ENCODE assay signal across 8 cellular contexts in genomic region chrX:153667931-153668396, GRCh38. TPM values are rescaled to one million over a fixed set of nuclear protein-coding genes. Genes with fewer than 3 reads are reported as not detected.
DNase-seq lines count a peak whose midpoint lies in the region; ATAC-seq, FAIRE-seq and TF ChIP-seq lines count a peak whose summit lies in the region.

No MANE protein-coding gene starts in this region.

- H2BK20ac ChIP-seq in IMR-90 (ENCODE audit: low read depth, low read length) = no peak overlapping the region

- peaks cover 20% of the 10 kb centered on the region for H3K27me3 ChIP-seq in IMR-90 (ENCODE audit: control insufficient read depth, insufficient read depth, low read length)

- no peaks in the 10 kb centered on the region for H3K36me3 Mint-ChIP-seq in activated T-helper 1 cell treated with anti-CD3 and anti-CD28 coated beads, Interleukin-12 subunit alpha, Interleukin-12 subunit beta, Interleukin-2, Interleukin-4 antibody, amounts not matched to agents 30 ng/mL and 10 ng/mL and 1 ng/mL, durations not matched to agents 14 hours and 24 hours and 36 hours (ENCODE audit: low read depth)
- peaks cover 4% of the 10 kb centered on the region for H3K36me3 Mint-ChIP-seq in neural crest cell (ENCODE audit: low read depth)

- no peak overlapping the region for H4K8ac ChIP-seq in IMR-90 (ENCODE audit: low read depth in 2 of 2, low read length in 2 of 2)

- CTCF ChIA-PET in IMR-90 (lab: Yijun Ruan, JAX) = interaction anchor here (0.6 to 2.5 kb wide), 6 partner anchors 10 to 128 kb away, joined by 3 to 16 read pairs (median 5); no protein-coding TSS in a partner anchor

- no TSS peak for BruUV-seq in IMR-90 (replicated peaks; lab: Mats Ljungman, UMichigan)

- peaks cover 2% of the 10 kb centered on the region for H3K9me3 ChIP-seq in IMR-90 (ENCODE audit: control insufficient read depth, insufficient read depth, low read length)

- H4K20me1 ChIP-seq in IMR-90 (ENCODE audit: insufficient read depth, low read length) = no peaks in the 10 kb centered on the region; the same call in 1 of the 2 replicates

- no peak overlapping the region for H3K27ac Mint-ChIP-seq in activated T-helper 1 cell treated with anti-CD3 and anti-CD28 coated beads, Interleukin-12 subunit alpha, Interleukin-12 subunit beta, Interleukin-2, Interleukin-4 antibody, amounts not matched to agents 30 ng/mL and 10 ng/mL and 1 ng/mL, durations not matched to agents 14 hours and 24 hours and 36 hours
- no peak overlapping the region for H3K27ac Mint-ChIP-seq in neural crest cell (ENCODE audit: unreplicated experiment)
- H3K27ac Mint-ChIP-seq in stimulated activated naive CD8-positive, alpha-beta T cell treated with anti-CD3 and anti-CD28 coated beads, Interleukin-15, amount 100 ng/mL, for 72 hours = peak overlapping the region in 1 of 2 donors; percentile 37

- H3K27me3 Mint-ChIP-seq in activated T-helper 1 cell treated with anti-CD3 and anti-CD28 coated beads, Interleukin-12 subunit alpha, Interleukin-12 subunit beta, Interleukin-2, Interleukin-4 antibody, amounts not matched to agents 30 ng/mL and 10 ng/mL and 1 ng/mL, durations not matched to agents 14 hours and 24 hours and 36 hours (ENCODE audit: insufficient read depth) = peaks cover 8% of the 10 kb centered on the region
- peaks cover 49% of the 10 kb centered on the region for H3K27me3 Mint-ChIP-seq in neural crest cell (ENCODE audit: low read depth)
- H3K27me3 Mint-ChIP-seq in stimulated activated naive CD8-positive, alpha-beta T cell treated with anti-CD3 and anti-CD28 coated beads, Interleukin-15, amount 100 ng/mL, for 72 hours = peaks cover 38% of the 10 kb centered on the region

- FAIRE-seq in RCC 7860 (lab: Jason Lieb, UNC) = no peak

- no peak overlapping the region for H3K23ac ChIP-seq in IMR-90 (ENCODE audit: low read depth, low read length)

- H3K4me1 Mint-ChIP-seq in activated T-helper 1 cell treated with anti-CD3 and anti-CD28 coated beads, Interleukin-12 subunit alpha, Interleukin-12 subunit beta, Interleukin-2, Interleukin-4 antibody, amounts not matched to agents 30 ng/mL and 10 ng/mL and 1 ng/mL, durations not matched to agents 14 hours and 24 hours and 36 hours (ENCODE audit: low read depth) = peaks cover 7% of the 10 kb centered on the region
- H3K4me1 Mint-ChIP-seq in neural crest cell = peaks cover 7% of the 10 kb centered on the region
- H3K4me1 Mint-ChIP-seq in stimulated activated naive CD8-positive, alpha-beta T cell treated with anti-CD3 and anti-CD28 coated beads, Interleukin-15, amount 100 ng/mL, for 72 hours = peaks cover 12% of the 10 kb centered on the region

- no peaks in the 10 kb centered on the region for H3K79me1 ChIP-seq in IMR-90 (ENCODE audit: low read depth in 1 of 2, low read length in 2 of 2)

- TF ChIP-seq RAD21 in IMR-90 (IDR thresholded peaks at IDR 0.05; ENCODE audit: low read length) = peak; percentile 77

- H3K4me3 Mint-ChIP-seq in activated T-helper 1 cell treated with anti-CD3 and anti-CD28 coated beads, Interleukin-12 subunit alpha, Interleukin-12 subunit beta, Interleukin-2, Interleukin-4 antibody, amounts not matched to agents 30 ng/mL and 10 ng/mL and 1 ng/mL, durations not matched to agents 14 hours and 24 hours and 36 hours = peak overlapping the region; percentile 79
- H3K4me3 Mint-ChIP-seq in neural crest cell = peak overlapping the region; percentile 71
- peak overlapping the region; percentile 73 to 87 for H3K4me3 Mint-ChIP-seq in stimulated activated naive CD8-positive, alpha-beta T cell treated with anti-CD3 and anti-CD28 coated beads, Interleukin-15, amount 100 ng/mL, for 72 hours

- intact Hi-C loops in IMR-90 (cut with micrococcal nuclease) = loop anchor here (1.0 to 5.0 kb wide), 6 partner anchors 59 to 726 kb away; no protein-coding TSS in a partner anchor
- intact Hi-C loops in activated T-helper 1 cell treated with anti-CD3 and anti-CD28 coated beads, Interleukin-12 subunit alpha, Interleukin-12 subunit beta, Interleukin-2, Interleukin-4 antibody, amounts not matched to agents 30 ng/mL and 10 ng/mL and 1 ng/mL, durations not matched to agents 14 hours and 24 hours and 36 hours (cut with micrococcal nuclease) = loop anchor here (1.0 to 2.0 kb wide), 6 partner anchors 57 to 727 kb away; no protein-coding TSS in a partner anchor

- H2AFZ ChIP-seq in IMR-90 (replicated peaks; ENCODE audit: low read length, poor library complexity) = peak overlapping the region; percentile 84

- no peaks in the 10 kb centered on the region for H3K4me1 ChIP-seq in IMR-90 (ENCODE audit: control insufficient read depth, insufficient read depth, low read length)

- in situ Hi-C loops in IMR-90 (cut with MboI; ENCODE audit: low sequenced_read_pairs) = loop anchor here (5.0 to 25.0 kb wide), 2 partner anchors 111 to 706 kb away; no protein-coding TSS in a partner anchor

- WGBS in IMR-90 (ENCODE audit: extremely low coverage in 2 of 2, insufficient read length in 1 of 2), 2 experiments = 4% methylated on average over 3 of the region's 14 CpGs; no CpG with 5 or more reads in 1 of the 2 experiments

- H2AK5ac ChIP-seq in IMR-90 (ENCODE audit: low read depth, low read length) = no peak overlapping the region

- no peak overlapping the region for H4K5ac ChIP-seq in IMR-90 (ENCODE audit: low read depth, low read length)

- no peaks in the 10 kb centered on the region for H3K9me3 Mint-ChIP-seq in activated T-helper 1 cell treated with anti-CD3 and anti-CD28 coated beads, Interleukin-12 subunit alpha, Interleukin-12 subunit beta, Interleukin-2, Interleukin-4 antibody, amounts not matched to agents 30 ng/mL and 10 ng/mL and 1 ng/mL, durations not matched to agents 14 hours and 24 hours and 36 hours
- peaks cover 5% of the 10 kb centered on the region for H3K9me3 Mint-ChIP-seq in neural crest cell
- no peaks in the 10 kb centered on the region for H3K9me3 Mint-ChIP-seq in stimulated activated naive CD8-positive, alpha-beta T cell treated with anti-CD3 and anti-CD28 coated beads, Interleukin-15, amount 100 ng/mL, for 72 hours

- no peak overlapping the region for H4K91ac ChIP-seq in IMR-90 (ENCODE audit: insufficient read depth, low read depth, low read length)

- no peak for TF ChIP-seq POLR2A in IMR-90 (IDR thresholded peaks at IDR 0.05; ENCODE audit: low read depth, low read length)

- H3K14ac ChIP-seq in IMR-90 (replicated peaks; ENCODE audit: low read depth, low read length) = no peak overlapping the region

- H3K27ac ChIP-seq in IMR-90 (ENCODE audit: insufficient read depth, low read length) = no peak overlapping the region

- peak; percentile 73 for TF ChIP-seq CTCF in GM12874 (IDR thresholded peaks at IDR 0.05; ENCODE audit: insufficient read depth, low read depth, low read length)
- TF ChIP-seq CTCF in IMR-90 (conservative IDR thresholded peaks at IDR 0.05; ENCODE audit: low read depth, low read length) = peak; percentile 73
- peak; percentile 61 for TF ChIP-seq CTCF in fibroblast of pulmonary artery (IDR thresholded peaks at IDR 0.05; ENCODE audit: low read length, missing control alignments)
- TF ChIP-seq CTCF in neural crest cell (conservative IDR thresholded peaks at IDR 0.05) = peak; percentile 75

- ATAC-seq in IMR-90 (ENCODE audit: low read depth) (peak; percentile 93), GM21526 (IDR thresholded peaks at IDR 0.05; ENCODE audit: low FRiP score, unreplicated experiment) (no peak)
- ATAC-seq in stimulated activated naive CD8-positive, alpha-beta T cell treated with anti-CD3 and anti-CD28 coated beads, Interleukin-15, amount 100 ng/mL, for 72 hours = peak; percentile 82

- no peaks in the 10 kb centered on the region; the same call in 1 of the 2 replicates for H3K9me1 ChIP-seq in IMR-90 (ENCODE audit: insufficient read depth, low read length)

- H3K4me2 ChIP-seq in IMR-90 (ENCODE audit: low read depth, low read length) = peak overlapping the region; percentile 23; the same call in 1 of the 2 replicates

- no peak overlapping the region for H2AK9ac ChIP-seq in IMR-90 (replicated peaks; ENCODE audit: low read depth, low read length, poor library complexity)

- POLR2A ChIA-PET in IMR-90 (lab: Charles Lee; ENCODE audit: unreplicated experiment) = no interaction called here

- H3K56ac ChIP-seq in IMR-90 (ENCODE audit: extremely low read depth, insufficient read depth, low read length) = no peak overlapping the region

- dilution Hi-C loops in IMR-90 (cut with HindIII; ENCODE audit: low sequenced_read_pairs, unreplicated experiment) = no loop called here

- H2BK5ac ChIP-seq in IMR-90 (ENCODE audit: low read depth, low read length, poor library complexity, severe bottlenecking) = no peak overlapping the region

- no peak overlapping the region for H3K4me3 ChIP-seq in IMR-90 (ENCODE audit: insufficient read depth, low read depth, low read length)
- no peak overlapping the region for H3K4me3 ChIP-seq in fibroblast of pulmonary artery (replicated peaks; ENCODE audit: low read depth, low read length)

- no peak overlapping the region for H2BK120ac ChIP-seq in IMR-90 (ENCODE audit: low read depth, low read length)

- DNase-seq in IMR-90 = peak; percentile 64
- DNase-seq in RCC 7860 (ENCODE audit: low spot score) = peak; percentile 51
- DNase-seq in activated T-helper 1 cell treated with anti-CD3 and anti-CD28 coated beads, Interleukin-12 subunit alpha, Interleukin-12 subunit beta, Interleukin-2, Interleukin-4 antibody, amounts not matched to agents 30 ng/mL and 10 ng/mL and 1 ng/mL, durations not matched to agents 14 hours and 24 hours and 36 hours (ENCODE audit: low spot score) = peak; percentile 57
- DNase-seq in fibroblast of pulmonary artery (ENCODE audit: low read depth) = peak; percentile 82
- peak; percentile 78 for DNase-seq in neural crest cell (ENCODE audit: low read depth, low spot score)
- DNase-seq in stimulated activated naive CD8-positive, alpha-beta T cell treated with anti-CD3 and anti-CD28 coated beads, Interleukin-15, amount 100 ng/mL, for 72 hours = peak; percentile 76

- no peaks in the 10 kb centered on the region for H3K36me3 ChIP-seq in IMR-90 (ENCODE audit: control insufficient read depth, insufficient read depth, low read length)

- H3K18ac ChIP-seq in IMR-90 (ENCODE audit: low read depth, low read length) = no peak overlapping the region

- H3K9ac ChIP-seq in IMR-90 (ENCODE audit: low read depth, low read length) = no peak overlapping the region

- H3K4ac ChIP-seq in IMR-90 (ENCODE audit: low read depth, low read length) = no peak overlapping the region

- no peak overlapping the region for H2BK15ac ChIP-seq in IMR-90 (ENCODE audit: low read depth, low read length)

RNA-seq across cellular contexts. Expression of gene PNCK, which starts 5.6 kb away (rescaled TPM):
- total RNA-seq in IMR-90 (2012; rRNA removed) = 0.18 TPM in 1 of 2 replicates, not detected in the other
- 0.13 and 0.22 TPM in 2 replicates for polyA plus RNA-seq in IMR-90 (2012; rRNA removed)
- polyA plus RNA-seq in IMR-90 (2012; cell fraction: cytosol; rRNA removed) = 0.22 TPM in 2 replicates
- 2.2 and 2.5 TPM in 2 replicates for polyA plus RNA-seq in IMR-90 (2012; cell fraction: nucleus; rRNA removed; ENCODE audit: low replicate concordance)
- total RNA-seq in activated T-helper 1 cell treated with anti-CD3 and anti-CD28 coated beads, Interleukin-12 subunit alpha, Interleukin-12 subunit beta, Interleukin-2, Interleukin-4 antibody, amounts not matched to agents 30 ng/mL and 10 ng/mL and 1 ng/mL, durations not matched to agents 14 hours and 24 hours and 36 hours = 0.15 TPM in 1 of 2 replicates, not detected in the other
- total RNA-seq in neural crest cell = 9.4 and 10.2 TPM in 2 replicates

RNA-seq across cellular contexts. Expression of gene SLC6A8, which starts 19.8 kb away (rescaled TPM):
- 6.7 and 7.2 TPM in 2 replicates for total RNA-seq in IMR-90 (2012; rRNA removed)
- polyA plus RNA-seq in IMR-90 (2012; rRNA removed) = 21.1 and 25.5 TPM in 2 replicates
- polyA plus RNA-seq in IMR-90 (2012; cell fraction: cytosol; rRNA removed) = 15.6 and 31.1 TPM in 2 replicates
- 48.5 and 108 TPM in 2 replicates for polyA plus RNA-seq in IMR-90 (2012; cell fraction: nucleus; rRNA removed; ENCODE audit: low replicate concordance)
- 5.9 and 6.0 TPM in 2 replicates for total RNA-seq in activated T-helper 1 cell treated with anti-CD3 and anti-CD28 coated beads, Interleukin-12 subunit alpha, Interleukin-12 subunit beta, Interleukin-2, Interleukin-4 antibody, amounts not matched to agents 30 ng/mL and 10 ng/mL and 1 ng/mL, durations not matched to agents 14 hours and 24 hours and 36 hours
- 123 and 125 TPM in 2 replicates for total RNA-seq in neural crest cell

RNA-seq across cellular contexts. Expression of gene DUSP9, which starts 21.0 kb away (rescaled TPM):
- total RNA-seq in IMR-90 (2012; rRNA removed) = under 0.01 TPM in 2 replicates
- polyA plus RNA-seq in IMR-90 (2012; rRNA removed) = 0.09 and 0.16 TPM in 2 replicates
- 0.05 and 0.20 TPM in 2 replicates for polyA plus RNA-seq in IMR-90 (2012; cell fraction: cytosol; rRNA removed)
- 0.05 and 0.16 TPM in 2 replicates for polyA plus RNA-seq in IMR-90 (2012; cell fraction: nucleus; rRNA removed; ENCODE audit: low replicate concordance)
- total RNA-seq in activated T-helper 1 cell treated with anti-CD3 and anti-CD28 coated beads, Interleukin-12 subunit alpha, Interleukin-12 subunit beta, Interleukin-2, Interleukin-4 antibody, amounts not matched to agents 30 ng/mL and 10 ng/mL and 1 ng/mL, durations not matched to agents 14 hours and 24 hours and 36 hours = 0.10 TPM in 2 replicates
- total RNA-seq in neural crest cell = 1.7 TPM in 2 replicates

RNA-seq across cellular contexts. Expression of gene BCAP31, which starts 56.2 kb away (rescaled TPM):
- 166 and 244 TPM in 2 replicates for total RNA-seq in IMR-90 (2012; rRNA removed)
- polyA plus RNA-seq in IMR-90 (2012; rRNA removed) = 125 and 131 TPM in 2 replicates
- polyA plus RNA-seq in IMR-90 (2012; cell fraction: cytosol; rRNA removed) = 118 and 139 TPM in 2 replicates
- 56.8 and 80.0 TPM in 2 replicates for polyA plus RNA-seq in IMR-90 (2012; cell fraction: nucleus; rRNA removed; ENCODE audit: low replicate concordance)
- 156 and 166 TPM in 2 replicates for total RNA-seq in activated T-helper 1 cell treated with anti-CD3 and anti-CD28 coated beads, Interleukin-12 subunit alpha, Interleukin-12 subunit beta, Interleukin-2, Interleukin-4 antibody, amounts not matched to agents 30 ng/mL and 10 ng/mL and 1 ng/mL, durations not matched to agents 14 hours and 24 hours and 36 hours
- total RNA-seq in neural crest cell = 117 and 118 TPM in 2 replicates

RNA-seq across cellular contexts. Expression of gene ABCD1, which starts 56.7 kb away (rescaled TPM):
- total RNA-seq in IMR-90 (2012; rRNA removed) = 4.3 and 4.7 TPM in 2 replicates
- polyA plus RNA-seq in IMR-90 (2012; rRNA removed) = 7.0 and 8.3 TPM in 2 replicates
- polyA plus RNA-seq in IMR-90 (2012; cell fraction: cytosol; rRNA removed) = 7.5 and 11.5 TPM in 2 replicates
- polyA plus RNA-seq in IMR-90 (2012; cell fraction: nucleus; rRNA removed; ENCODE audit: low replicate concordance) = 11.4 and 27.2 TPM in 2 replicates
- 8.4 TPM in 2 replicates for total RNA-seq in activated T-helper 1 cell treated with anti-CD3 and anti-CD28 coated beads, Interleukin-12 subunit alpha, Interleukin-12 subunit beta, Interleukin-2, Interleukin-4 antibody, amounts not matched to agents 30 ng/mL and 10 ng/mL and 1 ng/mL, durations not matched to agents 14 hours and 24 hours and 36 hours
- total RNA-seq in neural crest cell = 6.0 and 6.6 TPM in 2 replicates

Comparison
In these comparisons a context has a peak if more than half of its experiments do, and no peak if none do; other contexts are left out.
1. RNA of gene SLC6A8, which starts 19.8 kb away (total RNA-seq): 123 to 125 TPM in neural crest cell; 6.7 to 7.2 TPM in IMR-90 and 5.9 to 6.0 TPM in activated T-helper 1 cell treated with anti-CD3 and anti-CD28 coated beads, Interleukin-12 subunit alpha, Interleukin-12 subunit beta, Interleukin-2, Interleukin-4 antibody, amounts not matched to agents 30 ng/mL and 10 ng/mL and 1 ng/mL, durations not matched to agents 14 hours and 24 hours and 36 hours; every median in the first group is over 10 times any median in the second.
2. Peak in every context shown above with its lines, with median percentiles within 50 percentile points of each other: CTCF ChIP-seq, DNase-seq and H3K4me3 Mint-ChIP-seq.